1 cellular context compared by ENCODE assay signal in the genomic region with DNA sequence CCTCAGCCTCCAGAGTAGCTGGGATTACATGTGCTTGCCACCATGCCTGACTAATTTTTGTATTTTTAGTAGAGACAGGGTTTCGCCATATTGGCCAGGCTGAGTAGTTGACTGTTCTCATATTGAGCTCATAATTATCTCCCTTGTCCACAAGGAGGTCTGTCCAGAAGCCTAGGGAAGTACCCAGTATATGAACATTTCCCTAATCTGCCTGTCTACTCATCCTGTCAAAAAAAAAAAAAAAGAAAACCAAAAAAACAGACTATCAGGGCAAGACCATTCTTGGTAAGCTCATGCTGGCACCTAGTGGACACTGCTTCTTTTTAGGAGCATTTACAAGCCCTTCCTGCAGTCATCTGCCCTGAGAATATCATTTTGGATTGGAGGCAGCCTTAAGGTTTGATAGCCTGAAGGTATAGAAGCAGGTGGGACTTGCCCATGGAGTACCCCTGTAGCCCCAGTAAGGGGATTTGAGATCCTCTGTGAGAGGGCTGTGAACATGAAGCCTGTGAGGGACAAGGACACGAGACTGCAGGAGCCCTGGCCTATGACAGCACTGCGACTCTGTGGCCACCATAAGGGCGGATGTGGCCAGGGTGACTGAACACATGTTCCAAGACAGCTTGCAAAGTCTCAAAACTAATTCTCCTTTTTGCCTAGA.
TF ChIP-seq lines count a peak whose summit lies in the region.

No MANE protein-coding gene starts in this region.

TF ChIP-seq in GM12878, 131 proteins besides CTCF, POLR2A, EP300 and RAD21 (continued from another document):
- TF ChIP-seq, protein P1, sequence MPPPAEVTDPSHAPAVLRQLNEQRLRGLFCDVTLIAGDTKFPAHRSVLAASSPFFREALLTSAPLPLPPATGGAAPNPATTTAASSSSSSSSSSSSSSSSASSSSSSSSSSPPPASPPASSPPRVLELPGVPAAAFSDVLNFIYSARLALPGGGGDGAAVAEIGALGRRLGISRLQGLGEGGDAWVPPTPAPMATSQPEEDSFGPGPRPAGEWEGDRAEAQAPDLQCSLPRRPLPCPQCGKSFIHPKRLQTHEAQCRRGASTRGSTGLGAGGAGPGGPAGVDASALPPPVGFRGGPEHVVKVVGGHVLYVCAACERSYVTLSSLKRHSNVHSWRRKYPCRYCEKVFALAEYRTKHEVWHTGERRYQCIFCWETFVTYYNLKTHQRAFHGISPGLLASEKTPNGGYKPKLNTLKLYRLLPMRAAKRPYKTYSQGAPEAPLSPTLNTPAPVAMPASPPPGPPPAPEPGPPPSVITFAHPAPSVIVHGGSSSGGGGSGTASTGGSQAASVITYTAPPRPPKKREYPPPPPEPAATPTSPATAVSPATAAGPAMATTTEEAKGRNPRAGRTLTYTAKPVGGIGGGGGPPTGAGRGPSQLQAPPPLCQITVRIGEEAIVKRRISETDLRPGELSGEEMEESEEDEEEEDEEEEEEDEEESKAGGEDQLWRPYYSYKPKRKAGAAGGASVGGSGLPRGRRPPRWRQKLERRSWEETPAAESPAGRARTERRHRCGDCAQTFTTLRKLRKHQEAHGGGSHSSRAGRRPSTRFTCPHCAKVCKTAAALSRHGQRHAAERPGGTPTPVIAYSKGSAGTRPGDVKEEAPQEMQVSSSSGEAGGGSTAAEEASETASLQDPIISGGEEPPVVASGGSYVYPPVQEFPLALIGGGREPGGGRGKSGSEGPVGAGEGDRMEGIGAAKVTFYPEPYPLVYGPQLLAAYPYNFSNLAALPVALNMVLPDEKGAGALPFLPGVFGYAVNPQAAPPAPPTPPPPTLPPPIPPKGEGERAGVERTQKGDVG (CRISPR knock-in tag; IDR thresholded peaks at IDR 0.05), result no peak
- TF ChIP-seq DPF2 (IDR thresholded peaks at IDR 0.05) (peak; percentile 58; the same call in 1 of the 2 replicates), E4F1 (IDR thresholded peaks at IDR 0.05; ENCODE audit: borderline replicate concordance, partially characterized antibody) (no peak), HDGF (IDR thresholded peaks at IDR 0.05) (no peak; the same call in 1 of the 2 replicates), BHLHE40 (IDR thresholded peaks at IDR 0.05; ENCODE audit: borderline replicate concordance in 1 of 2, low read depth in 2 of 2, low read length in 1 of 2) (peak; percentile 84 to 89), ETV6 (conservative IDR thresholded peaks at IDR 0.05 in 1 of 2, IDR thresholded peaks at IDR 0.05 in 1 of 2; ENCODE audit: borderline replicate concordance in 1 of 2, low read depth in 1 of 2) (peak in 1 of 2 experiments; percentile 52; a peak in 1 of 4 replicates), BCLAF1 (IDR thresholded peaks at IDR 0.05) (no peak), NFYA (IDR thresholded peaks at IDR 0.05; ENCODE audit: borderline replicate concordance, low read depth, low read length) (no peak), MYC (IDR thresholded peaks at IDR 0.05; ENCODE audit: insufficient read depth, insufficient read length, insufficient replicate concordance, low read length, severe bottlenecking) (no peak), TCF12 (IDR thresholded peaks at IDR 0.05; ENCODE audit: low read depth, low read length) (0 out of 2 replicates have a peak, but pooled peaks have one; percentile 48), NR2C1 (IDR thresholded peaks at IDR 0.05) (no peak), POLR2AphosphoS2 (IDR thresholded peaks at IDR 0.05; ENCODE audit: low read depth, low read length) (no peak), FOXM1 (IDR thresholded peaks at IDR 0.05; ENCODE audit: low read depth, low read length) (peak; percentile 49)
- TF ChIP-seq, protein P2, sequence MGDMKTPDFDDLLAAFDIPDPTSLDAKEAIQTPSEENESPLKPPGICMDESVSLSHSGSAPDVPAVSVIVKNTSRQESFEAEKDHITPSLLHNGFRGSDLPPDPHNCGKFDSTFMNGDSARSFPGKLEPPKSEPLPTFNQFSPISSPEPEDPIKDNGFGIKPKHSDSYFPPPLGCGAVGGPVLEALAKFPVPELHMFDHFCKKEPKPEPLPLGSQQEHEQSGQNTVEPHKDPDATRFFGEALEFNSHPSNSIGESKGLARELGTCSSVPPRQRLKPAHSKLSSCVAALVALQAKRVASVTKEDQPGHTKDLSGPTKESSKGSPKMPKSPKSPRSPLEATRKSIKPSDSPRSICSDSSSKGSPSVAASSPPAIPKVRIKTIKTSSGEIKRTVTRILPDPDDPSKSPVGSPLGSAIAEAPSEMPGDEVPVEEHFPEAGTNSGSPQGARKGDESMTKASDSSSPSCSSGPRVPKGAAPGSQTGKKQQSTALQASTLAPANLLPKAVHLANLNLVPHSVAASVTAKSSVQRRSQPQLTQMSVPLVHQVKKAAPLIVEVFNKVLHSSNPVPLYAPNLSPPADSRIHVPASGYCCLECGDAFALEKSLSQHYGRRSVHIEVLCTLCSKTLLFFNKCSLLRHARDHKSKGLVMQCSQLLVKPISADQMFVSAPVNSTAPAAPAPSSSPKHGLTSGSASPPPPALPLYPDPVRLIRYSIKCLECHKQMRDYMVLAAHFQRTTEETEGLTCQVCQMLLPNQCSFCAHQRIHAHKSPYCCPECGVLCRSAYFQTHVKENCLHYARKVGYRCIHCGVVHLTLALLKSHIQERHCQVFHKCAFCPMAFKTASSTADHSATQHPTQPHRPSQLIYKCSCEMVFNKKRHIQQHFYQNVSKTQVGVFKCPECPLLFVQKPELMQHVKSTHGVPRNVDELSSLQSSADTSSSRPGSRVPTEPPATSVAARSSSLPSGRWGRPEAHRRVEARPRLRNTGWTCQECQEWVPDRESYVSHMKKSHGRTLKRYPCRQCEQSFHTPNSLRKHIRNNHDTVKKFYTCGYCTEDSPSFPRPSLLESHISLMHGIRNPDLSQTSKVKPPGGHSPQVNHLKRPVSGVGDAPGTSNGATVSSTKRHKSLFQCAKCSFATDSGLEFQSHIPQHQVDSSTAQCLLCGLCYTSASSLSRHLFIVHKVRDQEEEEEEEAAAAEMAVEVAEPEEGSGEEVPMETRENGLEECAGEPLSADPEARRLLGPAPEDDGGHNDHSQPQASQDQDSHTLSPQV (IDR thresholded peaks at IDR 0.05), result no peak
- TF ChIP-seq, protein P3, sequence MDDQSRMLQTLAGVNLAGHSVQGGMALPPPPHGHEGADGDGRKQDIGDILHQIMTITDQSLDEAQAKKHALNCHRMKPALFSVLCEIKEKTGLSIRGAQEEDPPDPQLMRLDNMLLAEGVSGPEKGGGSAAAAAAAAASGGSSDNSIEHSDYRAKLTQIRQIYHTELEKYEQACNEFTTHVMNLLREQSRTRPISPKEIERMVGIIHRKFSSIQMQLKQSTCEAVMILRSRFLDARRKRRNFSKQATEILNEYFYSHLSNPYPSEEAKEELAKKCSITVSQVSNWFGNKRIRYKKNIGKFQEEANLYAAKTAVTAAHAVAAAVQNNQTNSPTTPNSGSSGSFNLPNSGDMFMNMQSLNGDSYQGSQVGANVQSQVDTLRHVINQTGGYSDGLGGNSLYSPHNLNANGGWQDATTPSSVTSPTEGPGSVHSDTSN (IDR thresholded peaks at IDR 0.05; ENCODE audit: insufficient replicate concordance, low read depth, low read length), result no peak
